27 cellular contexts compared by ENCODE assay signal in the genomic region with DNA sequence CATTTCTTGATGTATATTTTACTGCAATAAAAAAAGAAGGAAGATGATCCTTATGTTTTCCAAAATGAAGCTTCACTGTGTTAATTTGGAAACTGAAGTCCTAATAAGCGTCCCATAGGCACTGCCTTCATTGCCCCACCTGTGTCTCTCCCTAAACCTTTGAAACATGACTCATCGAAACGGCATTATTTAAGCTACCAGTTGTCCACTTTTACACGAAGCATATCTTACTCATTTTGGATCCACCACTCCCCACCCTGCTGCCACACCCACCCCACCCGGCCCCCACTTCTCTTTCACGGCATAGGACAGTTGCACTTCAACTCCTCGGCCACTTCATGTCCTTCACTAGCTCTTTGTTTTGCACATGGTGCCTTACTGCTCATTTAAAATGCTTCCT.
DNase-seq lines count a peak whose midpoint lies in the region; ATAC-seq, FAIRE-seq and TF ChIP-seq lines count a peak whose summit lies in the region.
"Had no signal": no experiment of that assay in that cellular context is flagged by ENCODE, and none has a peak within 500 bp of the region (broad histone marks: within the 10 kb centered on the region; RNA-seq: fewer than 3 reads in every experiment).

No MANE protein-coding gene starts in this region.

- TF ChIP-seq CTCF in HCT116 (IDR thresholded peaks at IDR 0.05 in 2 of 3, conservative IDR thresholded peaks at IDR 0.05 in 1 of 3; ENCODE audit: borderline replicate concordance in 1 of 3, insufficient read depth in 1 of 3, low read depth in 2 of 3, low read length in 2 of 3): no peak
- TF ChIP-seq CTCF in PC-3 (conservative IDR thresholded peaks at IDR 0.05; ENCODE audit: low read depth, low read length): no peak
- TF ChIP-seq CTCF in coronary artery (IDR thresholded peaks at IDR 0.05): no peak

- ATAC-seq in HCT116 (peak; percentile 32; the same call in 1 of the 2 replicates), PC-3 (peak; percentile 21), GM21367 (IDR thresholded peaks at IDR 0.05; ENCODE audit: unreplicated experiment) (no peak)
- ATAC-seq in activated T-cell treated with anti-CD3 and anti-CD28 coated beads, Interleukin-2, amount 50 U/mL, for 4 hours: no peak
- ATAC-seq: T-cell had no signal

- no peak for TF ChIP-seq RAD21 in HCT116 (IDR thresholded peaks at IDR 0.05; ENCODE audit: low read depth)

- no peaks in the 10 kb centered on the region for H3K79me2 ChIP-seq in HCT116 (ENCODE audit: insufficient read depth, low read length)
- H3K79me2 ChIP-seq in PC-3 (ENCODE audit: low read length): peaks cover 4% of the 10 kb centered on the region

- no peak for DNase-seq in HCT116 (ENCODE audit: low read depth, low spot score)
- peak; percentile 91 for DNase-seq in PC-3
- DNase-seq in coronary artery (ENCODE audit: low spot score): peak; percentile 7
- DNase-seq in small intestine: peak; percentile 14
- no peak for DNase-seq in NCI-H1436 (lab: John Stamatoyannopoulos, UW)
- DNase-seq in activated T-cell treated with anti-CD3 and anti-CD28 coated beads, Interleukin-2, amount 50 U/mL, for 4 hours: no peak
- DNase-seq: ACHN, Calu3, DMS153, DND-41, HFFc6, IMR-90, NCI-H1092 treated with DMSO at 0.1 percent for 48 hours, NCI-H146, NCI-H1930, NCI-H2107, NCI-H446, NCI-H524 treated with DMSO at 0.1 percent for 48 hours, NCI-H774, Right ventricle myocardium superior, T-cell had no signal

- no peak overlapping the region for H3K4me3 Mint-ChIP-seq in activated T-cell treated with anti-CD3 and anti-CD28 coated beads, Interleukin-2, amount 50 U/mL, for 4 hours
- H3K4me3 Mint-ChIP-seq: HFFc6, T-cell had no signal

- H3K4me1 ChIP-seq in HCT116 (ENCODE audit: control insufficient read depth in 1 of 2, insufficient read depth in 2 of 2, low read length in 2 of 2) (peaks cover 0 to 17% of the 10 kb centered on the region in 2 experiments; a peak in 2 of 4 replicates), PC-3 (ENCODE audit: insufficient read depth, low read length) (peaks cover 92% of the 10 kb centered on the region), small intestine (ENCODE audit: control insufficient read depth in 2 of 2, insufficient read depth in 1 of 2, low read depth in 1 of 2, low read length in 1 of 2) (no peaks in the 10 kb centered on the region)

- intact Hi-C loops in HCT116 (cut with micrococcal nuclease): no loop called here
- intact Hi-C loops in PC-3 (cut with micrococcal nuclease): no loop called here

- H3K27me3 Mint-ChIP-seq in activated T-cell treated with anti-CD3 and anti-CD28 coated beads, Interleukin-2, amount 50 U/mL, for 4 hours (ENCODE audit: low read depth): peaks cover 16% of the 10 kb centered on the region

- peaks cover 20% of the 10 kb centered on the region for H3F3A ChIP-seq in PC-3 (ENCODE audit: low read length, unreplicated experiment)

- H3K9ac ChIP-seq in HCT116 (ENCODE audit: low read length) (no peak overlapping the region), PC-3 (ENCODE audit: low read length) (peak overlapping the region; percentile 81)
- H3K9ac ChIP-seq: KMS-11 had no signal

- no peaks in the 10 kb centered on the region for H3K36me3 Mint-ChIP-seq in activated T-cell treated with anti-CD3 and anti-CD28 coated beads, Interleukin-2, amount 50 U/mL, for 4 hours (ENCODE audit: insufficient read depth)
- H3K36me3 Mint-ChIP-seq: T-cell had no signal

- H3K36me3 ChIP-seq in HCT116 (ENCODE audit: control insufficient read depth in 1 of 2, insufficient read depth in 2 of 2, low read length in 2 of 2) (0 out of 4 replicates have a peak, but pooled peaks cover 0 to 2% of the 10 kb centered on the region in 2 experiments), PC-3 (ENCODE audit: low read depth, low read length) (peaks cover 22% of the 10 kb centered on the region), small intestine (ENCODE audit: control insufficient read depth in 2 of 2, insufficient read depth in 2 of 2, low read length in 2 of 2) (no peaks in the 10 kb centered on the region)
- H3K36me3 ChIP-seq: SJSA1 had no signal

- no peak for FAIRE-seq in small intestine (lab: Jason Lieb, UNC)
- FAIRE-seq: GM12892, GM19239, H54 had no signal

- no peak for TF ChIP-seq POLR2A in HCT116 (IDR thresholded peaks at IDR 0.05; ENCODE audit: borderline replicate concordance, extremely low read depth, insufficient read depth, insufficient read length)

- H3K4me1 Mint-ChIP-seq in activated T-cell treated with anti-CD3 and anti-CD28 coated beads, Interleukin-2, amount 50 U/mL, for 4 hours (ENCODE audit: low read depth): peaks cover 18% of the 10 kb centered on the region

- H2AFZ ChIP-seq in HCT116 (ENCODE audit: low read depth, low read length, poor library complexity, severe bottlenecking) (no peak overlapping the region), PC-3 (ENCODE audit: low read length) (no peak overlapping the region)

- CTCF ChIA-PET in HCT116 (lab: Charles Lee): interaction anchor here (0.7 kb wide), 1 partner anchor 9 kb away, joined by 3 read pairs; no protein-coding TSS in a partner anchor
- CTCF ChIA-PET in PC-3 (lab: Charles Lee): interaction anchor here (0.6 to 1.3 kb wide), 4 partner anchors 9 to 138 kb away, joined by 3 to 16 read pairs (median 4); no protein-coding TSS in a partner anchor

- H3K9me3 Mint-ChIP-seq in activated T-cell treated with anti-CD3 and anti-CD28 coated beads, Interleukin-2, amount 50 U/mL, for 4 hours: no peaks in the 10 kb centered on the region
- H3K9me3 Mint-ChIP-seq: HFFc6, T-cell had no signal

- POLR2A ChIA-PET in HCT116 (lab: Charles Lee): no interaction called here
- POLR2A ChIA-PET in PC-3 (lab: Charles Lee; ENCODE audit: unreplicated experiment): interaction anchor here (0.6 to 1.0 kb wide), 4 partner anchors 9 to 770 kb away, joined by 3 to 4 read pairs (median 4); no protein-coding TSS in a partner anchor

- H3K9me2 ChIP-seq in HCT116 (ENCODE audit: insufficient read depth): no peaks in the 10 kb centered on the region
- no peaks in the 10 kb centered on the region for H3K9me2 ChIP-seq in PC-3 (replicated peaks; ENCODE audit: low read length)

- H3K4me3 ChIP-seq in HCT116 (replicated peaks in 1 of 2; ENCODE audit: low read depth in 1 of 2, low read length in 2 of 2) (no peak overlapping the region), PC-3 (ENCODE audit: low read length) (no peak overlapping the region), coronary artery (no peak overlapping the region), small intestine (ENCODE audit: low read depth in 1 of 2, low read length in 2 of 2) (no peak overlapping the region)
- H3K4me3 ChIP-seq: SJSA1 had no signal

- no TSS peak for BruUV-seq in HCT116 (replicated peaks; lab: Mats Ljungman, UMichigan)
- BruUV-seq in PC-3 (replicated peaks; lab: Mats Ljungman, UMichigan): no TSS peak

- RAD21 ChIA-PET in HCT116 (lab: Charles Lee; ENCODE audit: low non-redundant PET in 1 of 2, low total read pairs in 2 of 2, uncharacterized antibody in 2 of 2, unreplicated experiment in 2 of 2): no interaction called here

- 50 to 75% (median 62%) methylated on average over 7 of the region's 7 CpGs for WGBS in small intestine, 3 donors

- H3K27ac ChIP-seq in HCT116 (ENCODE audit: low read depth, low read length) (no peak overlapping the region), PC-3 (ENCODE audit: low read length) (peak overlapping the region; percentile 99), coronary artery (no peak overlapping the region), small intestine (ENCODE audit: low read depth in 1 of 2, low read length in 1 of 2) (no peak overlapping the region)
- H3K27ac ChIP-seq: KMS-11, SJSA1 had no signal

- peak overlapping the region; percentile 11; the same call in 1 of the 2 replicates for H3K4me2 ChIP-seq in HCT116 (ENCODE audit: low read length)
- H3K4me2 ChIP-seq in PC-3 (ENCODE audit: low read length): peak overlapping the region; percentile 40
- H3K4me2 ChIP-seq: KMS-11 had no signal

- H3K9me3 ChIP-seq in HCT116 (ENCODE audit: control insufficient read depth in 1 of 2, insufficient read depth in 1 of 2, low read depth in 1 of 2, low read length in 2 of 2) (no peaks in the 10 kb centered on the region), PC-3 (ENCODE audit: low read length) (no peaks in the 10 kb centered on the region), small intestine (ENCODE audit: control insufficient read depth, low read depth) (no peaks in the 10 kb centered on the region)
- H3K9me3 ChIP-seq: SJSA1 had no signal

- H3K27me3 ChIP-seq in HCT116 (ENCODE audit: insufficient read depth, low read length): no peaks in the 10 kb centered on the region
- H3K27me3 ChIP-seq in PC-3 (ENCODE audit: low read length): no peaks in the 10 kb centered on the region
- H3K27me3 ChIP-seq in small intestine (ENCODE audit: control insufficient read depth in 2 of 2, insufficient read depth in 2 of 2, low read length in 2 of 2): no peaks in the 10 kb centered on the region
- H3K27me3 ChIP-seq: SJSA1 had no signal

- H4K20me1 ChIP-seq in HCT116 (ENCODE audit: insufficient read depth): no peaks in the 10 kb centered on the region
- no peaks in the 10 kb centered on the region for H4K20me1 ChIP-seq in PC-3 (ENCODE audit: low read length)

TF ChIP-seq in HCT116, 20 proteins besides CTCF, POLR2A, EP300 and RAD21 (continues in another document):
- TF ChIP-seq YY1 (IDR thresholded peaks at IDR 0.05; ENCODE audit: extremely low read depth, insufficient replicate concordance, low read depth, low read length): no peak
- TF ChIP-seq TCF7L2 (IDR thresholded peaks at IDR 0.05; ENCODE audit: borderline replicate concordance, extremely low read depth, insufficient read depth, insufficient read length): no peak
- no peak for TF ChIP-seq ZFX (IDR thresholded peaks at IDR 0.05)
- TF ChIP-seq JUND (IDR thresholded peaks at IDR 0.05): no peak
- TF ChIP-seq, protein P1, sequence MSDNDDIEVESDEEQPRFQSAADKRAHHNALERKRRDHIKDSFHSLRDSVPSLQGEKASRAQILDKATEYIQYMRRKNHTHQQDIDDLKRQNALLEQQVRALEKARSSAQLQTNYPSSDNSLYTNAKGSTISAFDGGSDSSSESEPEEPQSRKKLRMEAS (IDR thresholded peaks at IDR 0.05): no peak
- TF ChIP-seq FOSL1 (IDR thresholded peaks at IDR 0.05; ENCODE audit: low read depth): no peak
- no peak for TF ChIP-seq SP1 (IDR thresholded peaks at IDR 0.05; ENCODE audit: low read depth)

Comparison
In these comparisons a context has a peak if more than half of its experiments do, and no peak if none do; other contexts are left out.
1. ATAC-seq: peak in HCT116 (single experiment) and PC-3 (single experiment); none in activated T-cell treated with anti-CD3 and anti-CD28 coated beads, Interleukin-2, amount 50 U/mL, for 4 hours (0 of 2) and GM21367 (single experiment).
2. DNase-seq: peak in PC-3 (single experiment), coronary artery (single experiment) and small intestine (single experiment); none in HCT116 (single experiment), NCI-H1436 (single experiment) and activated T-cell treated with anti-CD3 and anti-CD28 coated beads, Interleukin-2, amount 50 U/mL, for 4 hours (single experiment).